Comparison of ENCODE assay signal across 8 cellular contexts in genomic region chr1:156245451-156246232, GRCh38. TPM values are rescaled to one million over a fixed set of nuclear protein-coding genes. Genes with fewer than 3 reads are reported as not detected.
DNase-seq lines count a peak whose midpoint lies in the region; ATAC-seq, FAIRE-seq and TF ChIP-seq lines count a peak whose summit lies in the region.

No MANE protein-coding gene starts in this region.

- FAIRE-seq in endothelial cell of umbilical vein (lab: Jason Lieb, UNC), result peak; percentile 55
- no peak for FAIRE-seq in H54 (lab: Jason Lieb, UNC)

- TF ChIP-seq POLR2A in GM18505 (IDR thresholded peaks at IDR 0.05; ENCODE audit: borderline replicate concordance, extremely low read depth, insufficient read depth, insufficient read length) (peak; percentile 29), endothelial cell of umbilical vein (IDR thresholded peaks at IDR 0.05; ENCODE audit: low read depth, low read length) (no peak), H54 (IDR thresholded peaks at IDR 0.05; ENCODE audit: low read depth, low read length) (no peak)

- intact Hi-C loops in endothelial cell of umbilical vein (cut with micrococcal nuclease) (no loop called here), psoas muscle (cut with DNase I) (no loop called here)

- POLR2A ChIA-PET in endothelial cell of umbilical vein (lab: Charles Lee), result interaction anchor here (1.2 kb wide), 1 partner anchor 12 kb away, joined by 4 read pairs; no protein-coding TSS in a partner anchor

- H3K9me3 ChIP-seq in WERI-Rb-1 (ENCODE audit: severe bottlenecking) (no peaks in the 10 kb centered on the region), endothelial cell of umbilical vein (replicated peaks; ENCODE audit: control insufficient read depth, insufficient read depth, low read length) (no peaks in the 10 kb centered on the region), psoas muscle (no peaks in the 10 kb centered on the region)

- ATAC-seq in GM18505 (IDR thresholded peaks at IDR 0.05; ENCODE audit: unreplicated experiment) (no peak), psoas muscle (peak; percentile 5 to 23 (median 15)), HG03469 (IDR thresholded peaks at IDR 0.05; ENCODE audit: unreplicated experiment) (no peak), HG02852 (IDR thresholded peaks at IDR 0.05; ENCODE audit: unreplicated experiment) (no peak)

- TF ChIP-seq CTCF in WERI-Rb-1 (IDR thresholded peaks at IDR 0.05; ENCODE audit: low read depth, low read length) (no peak), endothelial cell of umbilical vein (IDR thresholded peaks at IDR 0.05; ENCODE audit: extremely low read depth in 1 of 2, insufficient read depth in 1 of 2, low read depth in 1 of 2, low read length in 2 of 2) (no peak), psoas muscle (IDR thresholded peaks at IDR 0.05) (no peak)

- H3K36me3 ChIP-seq in WERI-Rb-1 (peaks cover 25% of the 10 kb centered on the region), endothelial cell of umbilical vein (ENCODE audit: control insufficient read depth in 2 of 2, extremely low read depth in 1 of 2, insufficient read depth in 2 of 2, low read length in 2 of 2) (peaks cover 0 to 18% of the 10 kb centered on the region in 2 experiments), psoas muscle (ENCODE audit: insufficient read depth in 1 of 2, low read depth in 1 of 2) (peaks cover 0 to 32% of the 10 kb centered on the region in 2 donors)

- dilution Hi-C loops in endothelial cell of umbilical vein (cut with MboI; ENCODE audit: extremely low pct_ligation_motif_present, low sequenced_read_pairs), result no loop called here

- H2AFZ ChIP-seq in endothelial cell of umbilical vein (ENCODE audit: low read depth, low read length), result peak overlapping the region; percentile 12

- CTCF ChIA-PET in endothelial cell of umbilical vein (lab: Charles Lee), result interaction anchor here (1.7 to 3.8 kb wide), 3 partner anchors 12 to 100 kb away, joined by 7 to 17 read pairs (median 12); no protein-coding TSS in a partner anchor

- H3K4me3 ChIP-seq in WERI-Rb-1 (ENCODE audit: low read depth, low read length), result peak overlapping the region; percentile 44
- peak overlapping the region in 1 of 3 experiments; percentile 29 for H3K4me3 ChIP-seq in endothelial cell of umbilical vein (replicated peaks in 1 of 3; ENCODE audit: insufficient read depth in 1 of 3, low read depth in 1 of 3, low read length in 3 of 3)
- H3K4me3 ChIP-seq in psoas muscle, result peak overlapping the region; percentile 52

- no peak overlapping the region for H3K9ac ChIP-seq in endothelial cell of umbilical vein (replicated peaks; ENCODE audit: extremely low read depth, insufficient read depth, low read length)

- H3K27ac ChIP-seq in WERI-Rb-1 (peak overlapping the region; percentile 13; the same call in 1 of the 2 replicates), endothelial cell of umbilical vein (ENCODE audit: insufficient read depth, low read depth, low read length) (no peak overlapping the region), psoas muscle (no peak overlapping the region)

- H3K4me1 ChIP-seq in endothelial cell of umbilical vein (ENCODE audit: control insufficient read depth, extremely low read depth, insufficient read depth, low read length), result peaks cover 6% of the 10 kb centered on the region
- peaks cover 9% of the 10 kb centered on the region for H3K4me1 ChIP-seq in psoas muscle

- H3K4me2 ChIP-seq in endothelial cell of umbilical vein (ENCODE audit: insufficient read depth, low read length), result no peak overlapping the region

- BruUV-seq in endothelial cell of umbilical vein (replicated peaks; lab: Mats Ljungman, UMichigan), result no TSS peak

- H3K9me1 ChIP-seq in endothelial cell of umbilical vein (replicated peaks; ENCODE audit: control insufficient read depth, extremely low read depth, insufficient read depth, low read length), result no peaks in the 10 kb centered on the region

- H3K79me2 ChIP-seq in endothelial cell of umbilical vein (ENCODE audit: control insufficient read depth, insufficient read depth, low read length), result no peaks in the 10 kb centered on the region

- WGBS in psoas muscle, 3 donors, result 1 to 4% (median 3%) methylated on average over 55 to 69 of the region's 69 CpGs

- DNase-seq in AG08396 (ENCODE audit: low spot score), result peak; percentile 57
- DNase-seq in WERI-Rb-1, result peak; percentile 79
- DNase-seq in endothelial cell of umbilical vein (ENCODE audit: low read depth, low spot score), result peak; percentile 31
- peak in 1 of 2 donors; percentile 30 for DNase-seq in psoas muscle
- no peak for DNase-seq in H54 (ENCODE audit: insufficient read length, low spot score)

- H4K20me1 ChIP-seq in endothelial cell of umbilical vein (replicated peaks; ENCODE audit: control insufficient read depth, extremely low read depth, insufficient read depth, low read length), result no peaks in the 10 kb centered on the region

- H3K27me3 ChIP-seq in WERI-Rb-1 (ENCODE audit: insufficient read depth, low read depth, severe bottlenecking) (peaks cover 11% of the 10 kb centered on the region), endothelial cell of umbilical vein (ENCODE audit: control insufficient read depth in 2 of 2, insufficient read depth in 2 of 2, low read length in 2 of 2) (peaks cover 0 to 4% of the 10 kb centered on the region in 2 experiments), psoas muscle (ENCODE audit: insufficient read depth in 3 of 3, low read length in 2 of 3) (peaks cover 0 to 17% (median 10%) of the 10 kb centered on the region in 3 donors)

TF ChIP-seq in endothelial cell of umbilical vein, 7 proteins besides CTCF, POLR2A, EP300 and RAD21 (continues in another document):
- TF ChIP-seq JUN (IDR thresholded peaks at IDR 0.05; ENCODE audit: borderline replicate concordance, insufficient read depth, insufficient read length, low read depth), result no peak
- no peak for TF ChIP-seq POLR2AphosphoS5 (IDR thresholded peaks at IDR 0.05; ENCODE audit: insufficient read depth, low read depth, low read length)
- TF ChIP-seq MYC (IDR thresholded peaks at IDR 0.05; ENCODE audit: low read depth, low read length), result no peak

RNA-seq across cellular contexts. Expression of gene PAQR6, which starts 2.2 kb away (rescaled TPM):
- 1.6 and 2.2 TPM in 2 replicates for total RNA-seq in endothelial cell of umbilical vein
- 1.3 and 1.6 TPM in 2 replicates for polyA plus RNA-seq in endothelial cell of umbilical vein
- polyA plus RNA-seq in endothelial cell of umbilical vein (2011; cell fraction: cytosol; rRNA removed), result 0.05 and 0.17 TPM in 2 replicates
- polyA plus RNA-seq in endothelial cell of umbilical vein (2011; cell fraction: nucleus; rRNA removed), result 4.4 and 5.6 TPM in 2 replicates
- polyA plus RNA-seq in endothelial cell of umbilical vein (2012), result 0.94 and 1.4 TPM in 2 replicates
- 0.68 TPM in 1 of 2 replicates, not detected in the other for polyA minus RNA-seq in endothelial cell of umbilical vein
- 0.72 TPM for polyA minus RNA-seq in endothelial cell of umbilical vein (2011; cell fraction: cytosol; rRNA and poly(A)+ RNA removed)
- 1.1 and 1.5 TPM in 2 replicates for polyA minus RNA-seq in endothelial cell of umbilical vein (2011; cell fraction: nucleus; rRNA and poly(A)+ RNA removed)
- total RNA-seq in psoas muscle, result 1 to 10 TPM in 1 of 4 donors, under 1 TPM in 3; 0.32 to 1.2 (median 0.80) TPM
- polyA plus RNA-seq in psoas muscle, result under 1 TPM; 0.30 to 0.85 (median 0.39) TPM

RNA-seq across cellular contexts. Expression of gene BGLAP, which starts 3.7 kb away (rescaled TPM):
- total RNA-seq in endothelial cell of umbilical vein (1.0 and 2.4 TPM in 2 replicates), psoas muscle (under 1 TPM in 2 of 4 donors, not detected in 2; 0.34 to 0.44 TPM)
- polyA plus RNA-seq in endothelial cell of umbilical vein (0.65 and 1.2 TPM in 2 replicates), psoas muscle (under 1 TPM in 1 of 3 donors, not detected in 2; 0.33 TPM)
- 0.14 and 0.35 TPM in 2 replicates for polyA plus RNA-seq in endothelial cell of umbilical vein (2011; cell fraction: cytosol; rRNA removed)
- polyA plus RNA-seq in endothelial cell of umbilical vein (2011; cell fraction: nucleus; rRNA removed), result 3.2 and 3.3 TPM in 2 replicates
- polyA plus RNA-seq in endothelial cell of umbilical vein (2012), result 0.31 and 0.37 TPM in 2 replicates
- 0.95 TPM in 1 of 2 replicates, not detected in the other for polyA minus RNA-seq in endothelial cell of umbilical vein
- polyA minus RNA-seq in endothelial cell of umbilical vein (2011; cell fraction: cytosol; rRNA and poly(A)+ RNA removed), result not detected
- 1.6 and 4.2 TPM in 2 replicates for polyA minus RNA-seq in endothelial cell of umbilical vein (2011; cell fraction: nucleus; rRNA and poly(A)+ RNA removed)

RNA-seq across cellular contexts. Expression of gene PMF1, which starts 32.8 kb away (rescaled TPM):
- 58.4 and 61.6 TPM in 2 replicates for total RNA-seq in endothelial cell of umbilical vein
- 134 and 147 TPM in 2 replicates for polyA plus RNA-seq in endothelial cell of umbilical vein
- polyA plus RNA-seq in endothelial cell of umbilical vein (2011; cell fraction: cytosol; rRNA removed), result 97.0 and 102 TPM in 2 replicates
- 64.6 and 66.0 TPM in 2 replicates for polyA plus RNA-seq in endothelial cell of umbilical vein (2011; cell fraction: nucleus; rRNA removed)
- 35.0 and 37.3 TPM in 2 replicates for polyA plus RNA-seq in endothelial cell of umbilical vein (2012)
- polyA minus RNA-seq in endothelial cell of umbilical vein, result 36.0 and 43.0 TPM in 2 replicates
- 28.6 TPM for polyA minus RNA-seq in endothelial cell of umbilical vein (2011; cell fraction: cytosol; rRNA and poly(A)+ RNA removed)
- polyA minus RNA-seq in endothelial cell of umbilical vein (2011; cell fraction: nucleus; rRNA and poly(A)+ RNA removed), result 14.3 and 15.8 TPM in 2 replicates
- 10 to 100 TPM; 47.9 to 72.1 (median 65.6) TPM for total RNA-seq in psoas muscle
- 10 to 100 TPM; 52.7 to 93.4 (median 91.0) TPM for polyA plus RNA-seq in psoas muscle

RNA-seq across cellular contexts. Expression of gene SMG5, which starts 37.0 kb away (rescaled TPM):
- total RNA-seq in endothelial cell of umbilical vein (79.0 and 82.6 TPM in 2 replicates), psoas muscle (10 to 100 TPM; 46.8 to 90.7 (median 80.8) TPM)
- polyA plus RNA-seq in endothelial cell of umbilical vein (32.6 and 37.4 TPM in 2 replicates), psoas muscle (10 to 100 TPM; 54.0 to 74.5 (median 72.4) TPM)
- polyA plus RNA-seq in endothelial cell of umbilical vein (2011; cell fraction: cytosol; rRNA removed), result 33.0 and 33.5 TPM in 2 replicates
- 122 and 137 TPM in 2 replicates for polyA plus RNA-seq in endothelial cell of umbilical vein (2011; cell fraction: nucleus; rRNA removed)
- 44.6 and 45.9 TPM in 2 replicates for polyA plus RNA-seq in endothelial cell of umbilical vein (2012)
- 48.6 and 49.1 TPM in 2 replicates for polyA minus RNA-seq in endothelial cell of umbilical vein
- 22.1 TPM for polyA minus RNA-seq in endothelial cell of umbilical vein (2011; cell fraction: cytosol; rRNA and poly(A)+ RNA removed)
- polyA minus RNA-seq in endothelial cell of umbilical vein (2011; cell fraction: nucleus; rRNA and poly(A)+ RNA removed), result 39.4 and 45.9 TPM in 2 replicates

RNA-seq across cellular contexts. Expression of gene TMEM79, which starts 38.5 kb away (rescaled TPM):
- total RNA-seq in endothelial cell of umbilical vein (3.0 TPM in 2 replicates), psoas muscle (1 to 10 TPM in 1 of 4 donors, under 1 TPM in 3; 0.69 to 1.6 (median 0.87) TPM)
- polyA plus RNA-seq in endothelial cell of umbilical vein (4.8 and 5.6 TPM in 2 replicates), psoas muscle (1 to 10 TPM in 2 of 3 donors, under 1 TPM in 1; 0.89 to 3.6 (median 1.5) TPM)
- 2.4 and 2.9 TPM in 2 replicates for polyA plus RNA-seq in endothelial cell of umbilical vein (2011; cell fraction: cytosol; rRNA removed)
- 5.7 and 6.1 TPM in 2 replicates for polyA plus RNA-seq in endothelial cell of umbilical vein (2011; cell fraction: nucleus; rRNA removed)
- 1.9 and 2.0 TPM in 2 replicates for polyA plus RNA-seq in endothelial cell of umbilical vein (2012)
- polyA minus RNA-seq in endothelial cell of umbilical vein, result 1.4 and 3.2 TPM in 2 replicates
- polyA minus RNA-seq in endothelial cell of umbilical vein (2011; cell fraction: cytosol; rRNA and poly(A)+ RNA removed), result 4.0 TPM
- polyA minus RNA-seq in endothelial cell of umbilical vein (2011; cell fraction: nucleus; rRNA and poly(A)+ RNA removed), result 1.4 and 3.4 TPM in 2 replicates

Comparison
In these comparisons a context has a peak if more than half of its experiments do, and no peak if none do; other contexts are left out.
1. ATAC-seq: peak in psoas muscle (4 of 4); none in GM18505 (single experiment), HG03469 (single experiment) and HG02852 (single experiment).